ENCODE assay signal across 10 cellular contexts in the genomic region with DNA sequence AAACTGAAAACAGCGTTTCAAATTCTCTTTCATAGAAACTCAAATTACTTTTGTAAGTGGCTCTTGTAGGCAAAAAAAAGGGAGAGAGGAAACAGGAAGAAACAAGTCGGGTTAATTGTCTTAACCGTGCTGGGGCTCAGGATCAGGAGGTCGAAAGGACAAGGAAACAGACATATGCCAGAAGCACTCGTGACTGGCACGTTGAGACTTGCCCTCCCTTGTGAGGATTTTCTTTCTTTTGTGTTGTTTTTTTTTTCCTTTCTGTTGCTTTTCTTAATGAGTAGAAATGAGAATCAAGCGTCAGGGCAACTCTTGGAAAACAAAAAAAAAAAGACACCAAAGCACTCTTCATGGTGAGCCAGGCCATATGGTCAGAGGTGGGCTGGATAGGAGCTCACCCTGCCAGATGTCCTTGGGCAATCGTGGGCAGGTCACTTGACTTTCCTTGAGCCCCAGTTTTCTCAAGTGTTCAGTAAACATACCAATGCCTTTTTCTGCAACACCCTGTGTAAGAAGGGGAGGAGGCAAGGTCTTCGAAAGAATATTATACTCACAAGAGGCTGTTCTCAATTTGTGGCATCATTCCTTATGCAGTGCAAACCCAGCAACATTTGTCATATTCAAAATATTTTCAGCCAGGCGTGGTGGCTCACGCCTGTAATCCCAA. TPM values are rescaled to one million over a fixed set of nuclear protein-coding genes. Genes with fewer than 3 reads are reported as not detected.
DNase-seq lines count a peak whose midpoint lies in the region; ATAC-seq, FAIRE-seq and TF ChIP-seq lines count a peak whose summit lies in the region.
"Had no signal": no experiment of that assay in that cellular context is flagged by ENCODE, and none has a peak within 500 bp of the region (broad histone marks: within the 10 kb centered on the region; RNA-seq: fewer than 3 reads in every experiment).

No MANE protein-coding gene starts in this region.

- peak; percentile 49 for ATAC-seq in Right ventricle myocardium superior (ENCODE audit: poor library complexity)
- no peak for ATAC-seq in HG02981 (IDR thresholded peaks at IDR 0.05; ENCODE audit: unreplicated experiment)

- H3K4me1 ChIP-seq in testis, result peaks cover 11% of the 10 kb centered on the region

- no peak overlapping the region for H3K27ac Mint-ChIP-seq in activated CD4-positive, alpha-beta T cell treated with anti-CD3 and anti-CD28 coated beads, Interleukin-2, amount 10 ng/mL, durations not matched to agents 24 days and 14 days

- H3K27me3 Mint-ChIP-seq in activated CD4-positive, alpha-beta T cell treated with anti-CD3 and anti-CD28 coated beads, Interleukin-2, amount 10 ng/mL, durations not matched to agents 24 days and 14 days, result peaks cover 12% of the 10 kb centered on the region

- WGBS in testis, 2 donors, result 24 to 34% methylated on average over 11 of the region's 11 CpGs

- no peaks in the 10 kb centered on the region for H3K36me3 ChIP-seq in testis (ENCODE audit: low read depth, missing control alignments)

- H3K4me3 ChIP-seq in testis, result no peak overlapping the region

- no peak overlapping the region for H3K4me3 Mint-ChIP-seq in activated CD4-positive, alpha-beta T cell treated with anti-CD3 and anti-CD28 coated beads, Interleukin-2, amount 10 ng/mL, durations not matched to agents 24 days and 14 days

- peak overlapping the region in 1 of 2 donors; percentile 58 for H3K27ac ChIP-seq in testis

- no peak for FAIRE-seq in D721Med (lab: Jason Lieb, UNC)
- FAIRE-seq: GM18507 had no signal

- H3K9me3 ChIP-seq in testis, result no peaks in the 10 kb centered on the region

- intact Hi-C loops in Right ventricle myocardium superior (cut with DNase I) (no loop called here), testis (cut with DNase I; ENCODE audit: low total_unique reads) (no loop called here)
- intact Hi-C loops in activated CD4-positive, alpha-beta T cell treated with anti-CD3 and anti-CD28 coated beads, Interleukin-2, amount 10 ng/mL, durations not matched to agents 24 days and 14 days (cut with micrococcal nuclease), result no loop called here

- peaks cover 8% of the 10 kb centered on the region for H3K4me1 Mint-ChIP-seq in activated CD4-positive, alpha-beta T cell treated with anti-CD3 and anti-CD28 coated beads, Interleukin-2, amount 10 ng/mL, durations not matched to agents 24 days and 14 days

- TF ChIP-seq POLR2A in testis (IDR thresholded peaks at IDR 0.05), result no peak

- H3K36me3 Mint-ChIP-seq in activated CD4-positive, alpha-beta T cell treated with anti-CD3 and anti-CD28 coated beads, Interleukin-2, amount 10 ng/mL, durations not matched to agents 24 days and 14 days (ENCODE audit: low read depth), result no peaks in the 10 kb centered on the region

- H3K9me3 Mint-ChIP-seq in activated CD4-positive, alpha-beta T cell treated with anti-CD3 and anti-CD28 coated beads, Interleukin-2, amount 10 ng/mL, durations not matched to agents 24 days and 14 days, result peaks cover 4% of the 10 kb centered on the region

- DNase-seq in GM03348 (ENCODE audit: low spot score) (peak; percentile 13), Right ventricle myocardium superior (no peak), retina (peak; percentile 6), D721Med (ENCODE audit: insufficient read length, low spot score) (no peak), testis (no peak)
- no peak for DNase-seq in activated CD4-positive, alpha-beta T cell treated with anti-CD3 and anti-CD28 coated beads, Interleukin-2, amount 10 ng/mL, durations not matched to agents 24 days and 14 days
- DNase-seq: activated CD4-positive, alpha-beta T cell treated with anti-CD3 and anti-CD28 coated beads for 4 hours had no signal

- no peaks in the 10 kb centered on the region for H3K27me3 ChIP-seq in testis

- TF ChIP-seq CTCF in D721Med (IDR thresholded peaks at IDR 0.05; ENCODE audit: insufficient read depth, missing control alignments) (no peak), testis (IDR thresholded peaks at IDR 0.05) (no peak)

TF ChIP-seq in PFSK-1, 5 proteins besides CTCF, POLR2A, EP300 and RAD21:
- TF ChIP-seq POLR2AphosphoS5 (IDR thresholded peaks at IDR 0.05; ENCODE audit: low read depth, low read length) (0 out of 2 replicates have a peak, but pooled peaks have one; percentile 48), TAF1 (IDR thresholded peaks at IDR 0.05; ENCODE audit: borderline replicate concordance, insufficient read depth, low read length) (no peak), REST (IDR thresholded peaks at IDR 0.05; ENCODE audit: insufficient read depth in 1 of 2, low read depth in 2 of 2, low read length in 2 of 2) (no peak), SIN3A (IDR thresholded peaks at IDR 0.05; ENCODE audit: borderline replicate concordance, insufficient read depth, low read length) (peak; percentile 67; the same call in 1 of the 2 replicates)

RNA-seq across cellular contexts. Expression of gene TMEM87B, which starts 23.0 kb away (rescaled TPM):
- polyA plus RNA-seq in PFSK-1 (2012; ENCODE audit: insufficient read length, low read depth), result 22.0 TPM
- 6.0 TPM for total RNA-seq in Right ventricle myocardium superior
- 10 to 100 TPM; 13.2 to 22.6 TPM for total RNA-seq in testis
- 12.9 TPM for polyA plus RNA-seq in testis (ENCODE audit: insufficient read depth, low read depth, low replicate concordance)
- total RNA-seq in activated CD4-positive, alpha-beta T cell treated with anti-CD3 and anti-CD28 coated beads, Interleukin-2, amount 10 ng/mL, durations not matched to agents 24 days and 14 days, result 13.9 and 15.8 TPM in 2 replicates

Comparison
In these comparisons a context has a peak if more than half of its experiments do, and no peak if none do; other contexts are left out.
1. DNase-seq: peak in GM03348 (single experiment) and retina (single experiment); none in Right ventricle myocardium superior (single experiment), D721Med (single experiment), testis (single experiment) and activated CD4-positive, alpha-beta T cell treated with anti-CD3 and anti-CD28 coated beads, Interleukin-2, amount 10 ng/mL, durations not matched to agents 24 days and 14 days (single experiment).